20 cellular contexts compared by ENCODE assay signal in the genomic region with DNA sequence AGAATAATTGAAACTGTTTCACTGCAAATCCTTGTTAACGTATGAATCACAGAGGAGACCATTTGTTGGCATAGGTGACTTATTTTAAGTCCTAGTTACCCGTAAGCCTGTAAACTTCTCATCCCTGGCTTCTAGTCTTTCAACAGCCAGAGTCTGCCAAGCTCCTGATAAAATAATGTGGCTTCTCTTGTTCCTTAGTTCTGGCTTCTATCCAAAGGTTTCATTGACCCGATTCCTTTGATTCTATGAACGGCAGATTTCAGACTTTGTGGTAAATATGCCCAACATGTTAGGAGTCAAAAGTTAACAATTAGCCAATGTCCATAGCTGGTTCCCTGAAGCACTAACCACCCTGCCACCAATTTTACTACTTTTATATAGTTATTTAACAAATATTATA. TPM values are rescaled to one million over a fixed set of nuclear protein-coding genes. Genes with fewer than 3 reads are reported as not detected.
DNase-seq lines count a peak whose midpoint lies in the region; ATAC-seq and TF ChIP-seq lines count a peak whose summit lies in the region.
"Had no signal": no experiment of that assay in that cellular context is flagged by ENCODE, and none has a peak within 500 bp of the region (broad histone marks: within the 10 kb centered on the region; RNA-seq: fewer than 3 reads in every experiment).

No MANE protein-coding gene starts in this region.

- ATAC-seq in right lobe of liver (peak; percentile 85 to 92 (median 86)), HG02884 (IDR thresholded peaks at IDR 0.05; ENCODE audit: unreplicated experiment) (no peak), GM18517 (IDR thresholded peaks at IDR 0.05; ENCODE audit: unreplicated experiment) (no peak)
- ATAC-seq: SK-N-SH treated with all-trans-retinoic acid at 6 μM for 48 hours, T-cell had no signal

- TF ChIP-seq POLR2A in right lobe of liver (IDR thresholded peaks at IDR 0.05): no peak

- no peaks in the 10 kb centered on the region for H3K9me3 ChIP-seq in right lobe of liver
- H3K9me3 ChIP-seq: BLaER1 treated with 17β-estradiol and CSF1 and Interleukin-3, amounts not matched to agents 10 nM and 100 nM; MG63 had no signal

- intact Hi-C loops in right lobe of liver (cut with DNase I): no loop called here

- no peaks in the 10 kb centered on the region for H3K27me3 ChIP-seq in right lobe of liver
- H3K27me3 ChIP-seq: BLaER1 treated with 17β-estradiol and CSF1 and Interleukin-3, amounts not matched to agents 10 nM and 100 nM; MG63 had no signal

- DNase-seq in NCI-H2196 (lab: John Stamatoyannopoulos, UW; ENCODE audit: unreplicated experiment) (peak; percentile 16), NCI-H2196 treated with DMSO at 0.1 percent for 48 hours (lab: John Stamatoyannopoulos, UW; ENCODE audit: unreplicated experiment) (no peak), right lobe of liver (peak in 1 of 3 donors; percentile 52), NCI-H446 treated with DMSO at 0.1 percent for 48 hours (lab: John Stamatoyannopoulos, UW) (no peak)
- DNase-seq: CD8-positive, alpha-beta memory T cell; H9; Karpas-422; MG63; NCI-H1048; NCI-H1694 treated with DMSO at 0.1 percent for 48 hours; NCI-H2107; NCI-H748 treated with DMSO at 0.1 percent for 48 hours; SIG-M5; T-cell had no signal

- 23% methylated on average over 4 of the region's 4 CpGs for WGBS in right lobe of liver (ENCODE audit: insufficient coverage, low coverage, low lambda C conversion rate, missing lambda C conversion rate)

- H3K36me3 ChIP-seq in right lobe of liver: no peaks in the 10 kb centered on the region
- H3K36me3 ChIP-seq: BLaER1 treated with 17β-estradiol and CSF1 and Interleukin-3, amounts not matched to agents 10 nM and 100 nM; MG63 had no signal

- H3K4me3 ChIP-seq in right lobe of liver: peak overlapping the region in 2 of 3 donors; percentile 14 to 31
- H3K4me3 ChIP-seq: BLaER1 treated with 17β-estradiol and CSF1 and Interleukin-3, amounts not matched to agents 10 nM and 100 nM; MG63 had no signal

- H3K4me1 ChIP-seq in right lobe of liver: peaks cover 0 to 15% (median 5%) of the 10 kb centered on the region in 4 donors
- H3K4me1 ChIP-seq: BLaER1 treated with 17β-estradiol and CSF1 and Interleukin-3, amounts not matched to agents 10 nM and 100 nM had no signal

- H3K27ac ChIP-seq in VCaP (0 out of 2 replicates have a peak overlapping the region, but pooled peaks have one; percentile 7), right lobe of liver (peak overlapping the region; percentile 58 to 71 (median 64))
- H3K27ac ChIP-seq: BLaER1 treated with 17β-estradiol and CSF1 and Interleukin-3, amounts not matched to agents 10 nM and 100 nM; RWPE1 had no signal

- TF ChIP-seq CTCF in VCaP (conservative IDR thresholded peaks at IDR 0.05) (no peak), right lobe of liver (IDR thresholded peaks at IDR 0.05) (no peak)

RNA-seq across cellular contexts. Expression of a gene that starts 23.3 kb away (rescaled TPM):
- total RNA-seq in right lobe of liver: 1 to 10 TPM in 3 of 6 experiments, under 1 TPM in 3; 0.17 to 5.5 (median 1.2) TPM

Comparison
In these comparisons a context has a peak if more than half of its experiments do, and no peak if none do; other contexts are left out.
1. ATAC-seq: peak in right lobe of liver (4 of 4); none in HG02884 (single experiment) and GM18517 (single experiment).